Comparison of ENCODE assay signal across 14 cellular contexts in genomic region chr3:161879470-161879869, GRCh38.
"Had no signal": no experiment of that assay in that cellular context is flagged by ENCODE, and none has a peak within 500 bp of the region (broad histone marks: within the 10 kb centered on the region; RNA-seq: fewer than 3 reads in every experiment).

No MANE protein-coding gene starts in this region.

- DNase-seq: activated CD4-positive, alpha-beta memory T cell treated with anti-CD3 and anti-CD28 coated beads, Interleukin-2, amount 10 ng/mL, durations not matched to agents 7 days and 5 days; activated CD4-positive, alpha-beta T cell treated with anti-CD3 and anti-CD28 coated beads for 36 hours; caudate nucleus; colonic mucosa; effector CD8-positive, alpha-beta T cell; left lung; nephron progenitor cell; psoas muscle; right lobe of liver; stimulated activated naive CD4-positive, alpha-beta T cell; substantia nigra; transverse colon had no signal

- H3K27ac ChIP-seq: colonic mucosa, left lung, psoas muscle, right lobe of liver, transverse colon, VCaP had no signal

- FAIRE-seq: keratinocyte had no signal

- H3K36me3 ChIP-seq: colonic mucosa, left lung, right lobe of liver, transverse colon had no signal

- H3K27me3 ChIP-seq: colonic mucosa, left lung, right lobe of liver, transverse colon had no signal

- H3K9me3 ChIP-seq: colonic mucosa, left lung, psoas muscle, right lobe of liver, transverse colon had no signal

- H3K4me1 ChIP-seq: colonic mucosa, left lung, psoas muscle, right lobe of liver, transverse colon had no signal

- ATAC-seq: activated CD4-positive, alpha-beta T cell treated with anti-CD3 and anti-CD28 coated beads for 36 hours; left lung; psoas muscle; right lobe of liver had no signal

- H3K4me3 ChIP-seq: colonic mucosa, left lung, psoas muscle, right lobe of liver, transverse colon had no signal
